Comparison of ENCODE assay signal across 15 cellular contexts in genomic region chr3:52210550-52211046, GRCh38. TPM values are rescaled to one million over a fixed set of nuclear protein-coding genes. Genes with fewer than 3 reads are reported as not detected.
A peak's percentile ranks its signal among the peaks of the same experiment; 100 is the strongest.
DNase-seq lines count a peak whose midpoint lies in the region; ATAC-seq, FAIRE-seq and TF ChIP-seq lines count a peak whose summit lies in the region.
"Had no signal": no experiment of that assay in that cellular context is flagged by ENCODE, and none has a peak within 500 bp of the region (broad histone marks: within the 10 kb centered on the region; RNA-seq: fewer than 3 reads in every experiment).

No MANE protein-coding gene starts in this region.

- H3K27me3 ChIP-seq in right atrium auricular region = no peaks in the 10 kb centered on the region
- H3K27me3 ChIP-seq in left lung = no peaks in the 10 kb centered on the region
- no peaks in the 10 kb centered on the region for H3K27me3 ChIP-seq in aorta (ENCODE audit: control insufficient read depth in 1 of 2, insufficient read depth in 2 of 2, low read length in 1 of 2)
- no peaks in the 10 kb centered on the region for H3K27me3 ChIP-seq in adrenal gland
- H3K27me3 ChIP-seq: SJSA1, tibial nerve had no signal

- POLR2A ChIA-PET in activated CD8-positive, alpha-beta T cell treated with anti-CD3 and anti-CD28 coated beads, Interleukin-2, amount 10 ng/mL, durations not matched to agents 7 days and 5 days (lab: Charles Lee) = no interaction called here

- H3K36me3 ChIP-seq in right atrium auricular region (peaks cover 100% of the 10 kb centered on the region), left lung (peaks cover 12 to 100% of the 10 kb centered on the region in 2 donors), aorta (ENCODE audit: control insufficient read depth in 1 of 2, insufficient read depth in 2 of 2, low read length in 1 of 2) (peaks cover 0 to 30% of the 10 kb centered on the region in 2 donors), adrenal gland (replicated peaks in 1 of 2) (peaks cover 0 to 100% of the 10 kb centered on the region in 2 donors)

- no peak for TF ChIP-seq CTCF in right atrium auricular region (IDR thresholded peaks at IDR 0.05)
- TF ChIP-seq CTCF in left lung (IDR thresholded peaks at IDR 0.05) = no peak
- no peak for TF ChIP-seq CTCF in adrenal gland (IDR thresholded peaks at IDR 0.05)

- intact Hi-C loops in Right ventricle myocardium inferior (cut with DNase I) = no loop called here
- intact Hi-C loops in left lung (cut with DNase I) = no loop called here
- intact Hi-C loops in aorta (cut with DNase I) = no loop called here
- intact Hi-C loops in adrenal gland (cut with DNase I) = no loop called here

- CTCF ChIA-PET in activated CD8-positive, alpha-beta T cell treated with anti-CD3 and anti-CD28 coated beads, Interleukin-2, amount 10 ng/mL, durations not matched to agents 7 days and 5 days (lab: Charles Lee) = interaction anchor here (0.7 to 1.8 kb wide), 5 partner anchors 9 to 78 kb away, joined by 3 to 8 read pairs (median 6); no protein-coding TSS in a partner anchor

- H3K9me3 Mint-ChIP-seq in activated CD8-positive, alpha-beta T cell treated with anti-CD3 and anti-CD28 coated beads, Interleukin-2, amount 10 ng/mL, durations not matched to agents 7 days and 5 days (ENCODE audit: insufficient read depth) = no peaks in the 10 kb centered on the region
- H3K9me3 Mint-ChIP-seq: activated T-cell treated with anti-CD3 and anti-CD28 coated beads, Interleukin-2, amount 50 U/mL, for 24 hours; brain had no signal

- WGBS in aorta, 2 donors = 88 to 92% methylated on average over 6 of the region's 6 CpGs
- 62 to 75% (median 70%) methylated on average over 6 of the region's 6 CpGs for whole genome bisulfite sequencing in adrenal gland, 4 donors

- FAIRE-seq in RCC 7860 (lab: Jason Lieb, UNC) = no peak

- peaks cover 11% of the 10 kb centered on the region for H3K4me1 Mint-ChIP-seq in activated CD8-positive, alpha-beta T cell treated with anti-CD3 and anti-CD28 coated beads, Interleukin-2, amount 10 ng/mL, durations not matched to agents 7 days and 5 days (ENCODE audit: low read depth)
- H3K4me1 Mint-ChIP-seq: brain had no signal

- peak in 1 of 2 donors; percentile 18 for TF ChIP-seq POLR2A in adrenal gland (IDR thresholded peaks at IDR 0.05)

- H3K4me3 ChIP-seq in right atrium auricular region (no peak overlapping the region), left lung (no peak overlapping the region), aorta (ENCODE audit: low read length in 2 of 2) (no peak overlapping the region), adrenal gland (no peak overlapping the region)
- H3K4me3 ChIP-seq: SJSA1, tibial nerve had no signal

- H3K36me3 Mint-ChIP-seq in activated CD8-positive, alpha-beta T cell treated with anti-CD3 and anti-CD28 coated beads, Interleukin-2, amount 10 ng/mL, durations not matched to agents 7 days and 5 days (ENCODE audit: low read depth) = peaks cover 88% of the 10 kb centered on the region

- H3K4me1 ChIP-seq in right atrium auricular region (peaks cover 0 to 2% of the 10 kb centered on the region in 2 donors), left lung (peaks cover 0 to 38% of the 10 kb centered on the region in 2 donors), aorta (ENCODE audit: control insufficient read depth in 1 of 2, insufficient read depth in 2 of 2, low read length in 2 of 2) (no peaks in the 10 kb centered on the region), adrenal gland (replicated peaks in 1 of 2) (peaks cover 0 to 47% of the 10 kb centered on the region in 2 donors)
- H3K4me1 ChIP-seq: SJSA1, tibial nerve had no signal

- DNase-seq in Right ventricle myocardium inferior (ENCODE audit: missing footprints) (no peak), right atrium auricular region (ENCODE audit: low spot score) (no peak), SIG-M5 treated with dmso at 0.1 percent for 504 hours (lab: John Stamatoyannopoulos, UW; ENCODE audit: unreplicated experiment) (peak; percentile 95), left lung (no peak), aorta (no peak), adrenal gland (no peak), RCC 7860 (ENCODE audit: low spot score) (no peak)
- DNase-seq in activated CD8-positive, alpha-beta T cell treated with anti-CD3 and anti-CD28 coated beads, Interleukin-2, amount 10 ng/mL, durations not matched to agents 7 days and 5 days = no peak
- DNase-seq: activated CD4-positive, CD25-positive, alpha-beta regulatory T cell; activated T-cell treated with anti-CD3 and anti-CD28 coated beads, Interleukin-2, amount 50 U/mL, for 24 hours; DMS79 treated with DMSO at 0.1 percent for 48 hours; NCI-H2171 treated with DMSO at 0.1 percent for 48 hours had no signal

- H3K27ac Mint-ChIP-seq in activated CD8-positive, alpha-beta T cell treated with anti-CD3 and anti-CD28 coated beads, Interleukin-2, amount 10 ng/mL, durations not matched to agents 7 days and 5 days = no peak overlapping the region
- H3K27ac Mint-ChIP-seq: activated T-cell treated with anti-CD3 and anti-CD28 coated beads, Interleukin-2, amount 50 U/mL, for 24 hours had no signal

- no peak overlapping the region for H3K27ac ChIP-seq in right atrium auricular region
- peak overlapping the region; percentile 50 to 80 for H3K27ac ChIP-seq in left lung
- no peak overlapping the region for H3K27ac ChIP-seq in aorta (ENCODE audit: low read depth in 1 of 2, low read length in 2 of 2)
- H3K27ac ChIP-seq in adrenal gland = peak overlapping the region in 2 of 5 donors; percentile 62 to 80
- H3K27ac ChIP-seq: SJSA1, tibial nerve had no signal

- H3K9me3 ChIP-seq in right atrium auricular region (no peaks in the 10 kb centered on the region), left lung (no peaks in the 10 kb centered on the region), aorta (ENCODE audit: control insufficient read depth, low read length) (no peaks in the 10 kb centered on the region), adrenal gland (replicated peaks in 1 of 3) (no peaks in the 10 kb centered on the region)
- H3K9me3 ChIP-seq: SJSA1, tibial nerve had no signal

- peak; percentile 6 for ATAC-seq in Right ventricle myocardium inferior
- peak; percentile 86 for ATAC-seq in left lung
- peak; percentile 44 for ATAC-seq in aorta (ENCODE audit: low FRiP score)
- no peak for ATAC-seq in activated CD8-positive, alpha-beta T cell treated with anti-CD3 and anti-CD28 coated beads, Interleukin-2, amount 10 ng/mL, durations not matched to agents 7 days and 5 days

- no peaks in the 10 kb centered on the region for H3K27me3 Mint-ChIP-seq in activated CD8-positive, alpha-beta T cell treated with anti-CD3 and anti-CD28 coated beads, Interleukin-2, amount 10 ng/mL, durations not matched to agents 7 days and 5 days (ENCODE audit: low read depth)
- H3K27me3 Mint-ChIP-seq: activated T-cell treated with anti-CD3 and anti-CD28 coated beads, Interleukin-2, amount 50 U/mL, for 24 hours had no signal

- H3K4me3 Mint-ChIP-seq in activated CD8-positive, alpha-beta T cell treated with anti-CD3 and anti-CD28 coated beads, Interleukin-2, amount 10 ng/mL, durations not matched to agents 7 days and 5 days = no peak overlapping the region
- H3K4me3 Mint-ChIP-seq: activated T-cell treated with anti-CD3 and anti-CD28 coated beads, Interleukin-2, amount 50 U/mL, for 24 hours; brain had no signal

RNA-seq across cellular contexts. Expression of gene ALAS1, which starts 12.6 kb away (rescaled TPM):
- 186 TPM for total RNA-seq in Right ventricle myocardium inferior
- total RNA-seq in right atrium auricular region = 100 to 1,000 TPM in 1 of 2 donors, 10 to 100 TPM in 1; 69.7 to 103 TPM
- 10 to 100 TPM; 66.7 to 70.1 TPM for total RNA-seq in left lung
- 10 to 100 TPM; 30.2 to 34.5 TPM for total RNA-seq in aorta
- polyA plus RNA-seq in aorta = 10 to 100 TPM; 14.4 to 16.5 TPM
- total RNA-seq in adrenal gland = 1,000 to 10,000 TPM in 1 of 8 donors, 100 to 1,000 TPM in 7; 233 to 3,700 (median 694) TPM
- polyA plus RNA-seq in adrenal gland = 100 to 1,000 TPM in 2 of 3 donors, 10 to 100 TPM in 1; 64.9 to 849 (median 387) TPM
- total RNA-seq in activated CD8-positive, alpha-beta T cell treated with anti-CD3 and anti-CD28 coated beads, Interleukin-2, amount 10 ng/mL, durations not matched to agents 7 days and 5 days = 10 to 100 TPM; 57.7 to 60.8 TPM

RNA-seq across cellular contexts. Expression of gene TLR9, which starts 14.8 kb away (rescaled TPM):
- 0.38 TPM for total RNA-seq in Right ventricle myocardium inferior
- total RNA-seq in right atrium auricular region = not detected
- 1 to 10 TPM in 1 of 2 donors, not detected in 1; 1.5 TPM for total RNA-seq in left lung
- total RNA-seq in aorta = under 1 TPM; 0.42 to 0.81 TPM
- not detected for polyA plus RNA-seq in aorta
- under 1 TPM in 4 of 8 donors, not detected in 4; under 0.01 to 0.61 (median 0.17) TPM for total RNA-seq in adrenal gland
- polyA plus RNA-seq in adrenal gland = under 1 TPM in 2 of 3 donors, not detected in 1; 0.34 to 0.56 TPM
- under 1 TPM; 0.52 to 0.79 TPM for total RNA-seq in activated CD8-positive, alpha-beta T cell treated with anti-CD3 and anti-CD28 coated beads, Interleukin-2, amount 10 ng/mL, durations not matched to agents 7 days and 5 days
- total RNA-seq: SJSA1 had no signal

RNA-seq across cellular contexts. Expression of gene TWF2, which starts 28.4 kb away (rescaled TPM):
- total RNA-seq in Right ventricle myocardium inferior (120 TPM), right atrium auricular region (10 to 100 TPM; 54.4 to 58.6 TPM), left lung (10 to 100 TPM; 47.7 to 77.5 TPM), aorta (10 to 100 TPM; 40.5 to 52.2 TPM), adrenal gland (10 to 100 TPM; 31.7 to 95.6 (median 59.4) TPM)
- polyA plus RNA-seq in aorta (10 to 100 TPM; 42.3 to 48.0 TPM), adrenal gland (10 to 100 TPM; 13.6 to 28.2 (median 26.1) TPM)
- 100 to 1,000 TPM; 154 to 162 TPM for total RNA-seq in activated CD8-positive, alpha-beta T cell treated with anti-CD3 and anti-CD28 coated beads, Interleukin-2, amount 10 ng/mL, durations not matched to agents 7 days and 5 days

RNA-seq across cellular contexts. Expression of gene PPM1M, which starts 35.0 kb away (rescaled TPM):
- total RNA-seq in Right ventricle myocardium inferior = 8.7 TPM
- total RNA-seq in right atrium auricular region = 1 to 10 TPM; 5.7 to 8.1 TPM
- total RNA-seq in left lung = 10 to 100 TPM; 33.1 to 48.3 TPM
- total RNA-seq in aorta = 10 to 100 TPM; 26.7 to 43.4 TPM
- polyA plus RNA-seq in aorta = 10 to 100 TPM; 26.2 to 33.7 TPM
- 10 to 100 TPM; 10.5 to 28.0 (median 22.1) TPM for total RNA-seq in adrenal gland
- polyA plus RNA-seq in adrenal gland = 10 to 100 TPM in 2 of 3 donors, 1 to 10 TPM in 1; 9.1 to 29.8 (median 23.1) TPM
- 10 to 100 TPM; 90.7 to 91.9 TPM for total RNA-seq in activated CD8-positive, alpha-beta T cell treated with anti-CD3 and anti-CD28 coated beads, Interleukin-2, amount 10 ng/mL, durations not matched to agents 7 days and 5 days

RNA-seq across cellular contexts. Expression of gene POC1A, which starts 56.4 kb away (rescaled TPM):
- 1.7 TPM for total RNA-seq in Right ventricle myocardium inferior
- total RNA-seq in right atrium auricular region = under 1 TPM; 0.47 to 0.78 TPM
- total RNA-seq in left lung = 1 to 10 TPM; 5.3 to 7.6 TPM
- total RNA-seq in aorta = 1 to 10 TPM in 1 of 2 donors, under 1 TPM in 1; 0.91 to 2.1 TPM
- 1 to 10 TPM in 1 of 2 donors, under 1 TPM in 1; 0.38 to 1.6 TPM for polyA plus RNA-seq in aorta
- total RNA-seq in adrenal gland = 1 to 10 TPM; 2.9 to 8.4 (median 5.5) TPM
- polyA plus RNA-seq in adrenal gland = 1 to 10 TPM; 2.0 to 6.4 (median 2.8) TPM
- 10 to 100 TPM; 31.7 to 32.3 TPM for total RNA-seq in activated CD8-positive, alpha-beta T cell treated with anti-CD3 and anti-CD28 coated beads, Interleukin-2, amount 10 ng/mL, durations not matched to agents 7 days and 5 days

Comparison
In these comparisons a context has a peak if more than half of its experiments do, and no peak if none do; other contexts are left out.
1. H3K27ac ChIP-seq: peak in left lung (2 of 2); none in right atrium auricular region (0 of 2) and aorta (0 of 2).